8 cellular contexts compared by ENCODE assay signal in genomic region chr1:166167395-166167922, GRCh38. TPM values are rescaled to one million over a fixed set of nuclear protein-coding genes. Genes with fewer than 3 reads are reported as not detected.
DNase-seq lines count a peak whose midpoint lies in the region; ATAC-seq, FAIRE-seq and TF ChIP-seq lines count a peak whose summit lies in the region.

No MANE protein-coding gene starts in this region.

- H3K9me2 ChIP-seq in OCI-LY7 (ENCODE audit: insufficient read depth, low read length) (no peaks in the 10 kb centered on the region), PC-9 (ENCODE audit: insufficient read depth) (no peaks in the 10 kb centered on the region)

- no peak overlapping the region for H2AFZ ChIP-seq in OCI-LY7 (ENCODE audit: low read length)
- no peak overlapping the region for H2AFZ ChIP-seq in PC-9

- no peaks in the 10 kb centered on the region for H3K9me3 ChIP-seq in OCI-LY7 (ENCODE audit: low read length)
- no peaks in the 10 kb centered on the region for H3K9me3 ChIP-seq in PC-9 (ENCODE audit: insufficient read depth, low read depth)

- H3K36me3 Mint-ChIP-seq in natural killer cell treated with Interleukin-12 subunit alpha and Interleukin-12 subunit beta and Interleukin-15 and Interleukin-18, amount 100 ng/mL, for 72 hours: no peaks in the 10 kb centered on the region

- H3K4me3 ChIP-seq in OCI-LY7 (ENCODE audit: low read depth, low read length, poor library complexity, severe bottlenecking): no peak overlapping the region
- H3K4me3 ChIP-seq in epithelial cell of esophagus (ENCODE audit: low read length): peak overlapping the region; percentile 41
- no peak overlapping the region for H3K4me3 ChIP-seq in PC-9

- no peaks in the 10 kb centered on the region for H3K9me3 Mint-ChIP-seq in natural killer cell treated with Interleukin-12 subunit alpha and Interleukin-12 subunit beta and Interleukin-15 and Interleukin-18, amount 100 ng/mL, for 72 hours

- ATAC-seq in natural killer cell treated with Interleukin-12 subunit alpha and Interleukin-12 subunit beta and Interleukin-15 and Interleukin-18, amount 100 ng/mL, for 72 hours: no peak

- H3F3A ChIP-seq in PC-9 (ENCODE audit: insufficient read depth, low read depth): no peaks in the 10 kb centered on the region

- peaks cover 34 to 42% of the 10 kb centered on the region in 2 donors for H3K27me3 Mint-ChIP-seq in natural killer cell treated with Interleukin-12 subunit alpha and Interleukin-12 subunit beta and Interleukin-15 and Interleukin-18, amount 100 ng/mL, for 72 hours

- H3K27ac Mint-ChIP-seq in natural killer cell treated with Interleukin-12 subunit alpha and Interleukin-12 subunit beta and Interleukin-15 and Interleukin-18, amount 100 ng/mL, for 72 hours: no peak overlapping the region

- no peaks in the 10 kb centered on the region for H3K4me1 ChIP-seq in OCI-LY7 (ENCODE audit: insufficient read depth, low read length, poor library complexity, severe bottlenecking)
- no peaks in the 10 kb centered on the region for H3K4me1 ChIP-seq in PC-9 (replicated peaks; ENCODE audit: insufficient read depth)

- H3K4me3 Mint-ChIP-seq in natural killer cell treated with Interleukin-12 subunit alpha and Interleukin-12 subunit beta and Interleukin-15 and Interleukin-18, amount 100 ng/mL, for 72 hours: peak overlapping the region; percentile 40

- peak overlapping the region; percentile 50; the same call in 1 of the 2 replicates for H3K4me2 ChIP-seq in OCI-LY7 (ENCODE audit: low read length)
- no peak overlapping the region for H3K4me2 ChIP-seq in PC-9

- H3K79me2 ChIP-seq in OCI-LY7 (ENCODE audit: insufficient read depth, low read depth, low read length): no peaks in the 10 kb centered on the region
- no peaks in the 10 kb centered on the region for H3K79me2 ChIP-seq in PC-9 (ENCODE audit: low read depth)

- DNase-seq in GM12892 (ENCODE audit: insufficient read length) (no peak), OCI-LY7 (ENCODE audit: low spot score) (no peak), epithelial cell of esophagus (ENCODE audit: low read depth) (no peak), KG1 (lab: John Stamatoyannopoulos, UW) (no peak), PC-9 (no peak)
- DNase-seq in natural killer cell treated with Interleukin-12 subunit alpha and Interleukin-12 subunit beta and Interleukin-15 and Interleukin-18, amount 100 ng/mL, for 72 hours (ENCODE audit: low spot score): no peak
- DNase-seq in stimulated activated CD4-positive, alpha-beta T cell treated with anti-CD3 and anti-CD28 coated beads, Interleukin-2, amount 100 ng/mL, for 48 hours: no peak
- DNase-seq in NK-92 treated with Interleukin-12 subunit alpha and Interleukin-12 subunit beta, amount 100 ng/mL, for 24 hours (lab: John Stamatoyannopoulos, UW): no peak

- no peak for TF ChIP-seq POLR2A in GM12892 (IDR thresholded peaks at IDR 0.05; ENCODE audit: low read depth, low read length)

- H4K20me1 ChIP-seq in OCI-LY7 (ENCODE audit: insufficient read depth, low read length): no peaks in the 10 kb centered on the region
- no peaks in the 10 kb centered on the region for H4K20me1 ChIP-seq in PC-9 (ENCODE audit: insufficient read depth)

- BruUV-seq in OCI-LY7 (replicated peaks; lab: Mats Ljungman, UMichigan) (no TSS peak), PC-9 (replicated peaks; lab: Mats Ljungman, UMichigan) (no TSS peak)

- H3K36me3 ChIP-seq in OCI-LY7 (ENCODE audit: insufficient read depth, low read length) (no peaks in the 10 kb centered on the region), PC-9 (ENCODE audit: low read depth) (no peaks in the 10 kb centered on the region)

- intact Hi-C loops in OCI-LY7 (cut with micrococcal nuclease; ENCODE audit: unreplicated experiment) (no loop called here), PC-9 (cut with micrococcal nuclease; ENCODE audit: unreplicated experiment) (no loop called here)

- peaks cover 8% of the 10 kb centered on the region; the same call in 1 of the 2 replicates for H3K27me3 ChIP-seq in PC-9 (ENCODE audit: insufficient read depth, low read depth)

- FAIRE-seq in GM12892 (lab: Jason Lieb, UNC): peak; percentile 53

- TF ChIP-seq CTCF in OCI-LY7 (conservative IDR thresholded peaks at IDR 0.05; ENCODE audit: low read length) (no peak), epithelial cell of esophagus (IDR thresholded peaks at IDR 0.05; ENCODE audit: insufficient read depth, low read depth, low read length, missing control alignments) (no peak), PC-9 (conservative IDR thresholded peaks at IDR 0.05) (no peak)

- POLR2A ChIA-PET in OCI-LY7 (lab: Charles Lee) (no interaction called here), PC-9 (lab: Charles Lee; ENCODE audit: unreplicated experiment) (no interaction called here)

- H3K27ac ChIP-seq in OCI-LY7 (ENCODE audit: low read depth, low read length, poor library complexity, severe bottlenecking) (no peak overlapping the region), PC-9 (no peak overlapping the region)

- H3K4me1 Mint-ChIP-seq in natural killer cell treated with Interleukin-12 subunit alpha and Interleukin-12 subunit beta and Interleukin-15 and Interleukin-18, amount 100 ng/mL, for 72 hours (ENCODE audit: low read depth in 2 of 2): peaks cover 0 to 5% of the 10 kb centered on the region in 2 donors

- CTCF ChIA-PET in OCI-LY7 (lab: Charles Lee; ENCODE audit: unreplicated experiment): no interaction called here
- CTCF ChIA-PET in PC-9 (lab: Charles Lee): no interaction called here

RNA-seq across cellular contexts. Expression of gene FAM78B, which starts 0.7 kb away (rescaled TPM):
- 1.0 TPM for polyA plus RNA-seq in GM12892 (2012; ENCODE audit: missing spikeins)
- not detected in 2 replicates for total RNA-seq in OCI-LY7 (2014; rRNA removed; shearing (Covaris generic))
- total RNA-seq in OCI-LY7 (2022) (not detected in 2 replicates), PC-9 (2021) (not detected in 2 replicates)
- under 1 TPM in 1 of 2 donors, not detected in 1; 0.47 TPM for total RNA-seq in natural killer cell treated with Interleukin-12 subunit alpha and Interleukin-12 subunit beta and Interleukin-15 and Interleukin-18, amount 100 ng/mL, for 72 hours
